ENCODE assay signal across 8 cellular contexts in genomic region chr1:36099681-36100341, GRCh38. TPM values are rescaled to one million over a fixed set of nuclear protein-coding genes. Genes with fewer than 3 reads are reported as not detected.
DNase-seq lines count a peak whose midpoint lies in the region; ATAC-seq and TF ChIP-seq lines count a peak whose summit lies in the region.

No MANE protein-coding gene starts in this region.

- peak; percentile 78 for TF ChIP-seq CTCF in OCI-LY3 (IDR thresholded peaks at IDR 0.05; ENCODE audit: low read depth, low read length)

- peaks cover 5 to 13% (median 7%) of the 10 kb centered on the region in 4 donors for H3K4me1 Mint-ChIP-seq in naive thymus-derived CD8-positive, alpha-beta T cell
- peaks cover 7% of the 10 kb centered on the region for H3K4me1 Mint-ChIP-seq in stimulated activated memory B cell treated with anti-CD40 and anti-IgM and Interleukin-4, amounts not matched to agents 10 μg/mL and 1 μg/mL and 100 μg/mL, for 72 hours

- H2AFZ ChIP-seq in OCI-LY3 (ENCODE audit: low read depth, low read length), result peak overlapping the region; percentile 56; the same call in 1 of the 2 replicates

- peak overlapping the region in 3 of 10 donors; percentile 24 to 82 (median 63) for H3K27ac Mint-ChIP-seq in naive thymus-derived CD8-positive, alpha-beta T cell
- H3K27ac Mint-ChIP-seq in stimulated activated memory B cell treated with anti-CD40 and anti-IgM and Interleukin-4, amounts not matched to agents 10 μg/mL and 1 μg/mL and 100 μg/mL, for 72 hours, result no peak overlapping the region

- peaks cover 3% of the 10 kb centered on the region; the same call in 1 of the 2 replicates for H3K4me1 ChIP-seq in OCI-LY3 (ENCODE audit: low read length)

- peak; percentile 63 for DNase-seq in COLO829 (ENCODE audit: low spot score)
- peak; percentile 70 for DNase-seq in activated T-cell treated with anti-CD3 and anti-CD28 coated beads for 48 hours (ENCODE audit: low read depth)
- peak; percentile 61 to 88 (median 75) for DNase-seq in naive thymus-derived CD8-positive, alpha-beta T cell

- no peaks in the 10 kb centered on the region for H3K27me3 Mint-ChIP-seq in naive thymus-derived CD8-positive, alpha-beta T cell
- no peaks in the 10 kb centered on the region for H3K27me3 Mint-ChIP-seq in stimulated activated memory B cell treated with anti-CD40 and anti-IgM and Interleukin-4, amounts not matched to agents 10 μg/mL and 1 μg/mL and 100 μg/mL, for 72 hours

- H3K9ac ChIP-seq in OCI-LY3 (ENCODE audit: low read length), result no peak overlapping the region

- H3K36me3 ChIP-seq in OCI-LY3 (replicated peaks; ENCODE audit: low read depth, low read length), result no peaks in the 10 kb centered on the region

- H3K9me3 Mint-ChIP-seq in naive thymus-derived CD8-positive, alpha-beta T cell, result no peaks in the 10 kb centered on the region
- no peaks in the 10 kb centered on the region for H3K9me3 Mint-ChIP-seq in stimulated activated memory B cell treated with anti-CD40 and anti-IgM and Interleukin-4, amounts not matched to agents 10 μg/mL and 1 μg/mL and 100 μg/mL, for 72 hours

- H3K9me3 ChIP-seq in OCI-LY3 (ENCODE audit: insufficient read depth, low read length), result no peaks in the 10 kb centered on the region

- POLR2A ChIA-PET in naive thymus-derived CD8-positive, alpha-beta T cell (lab: Charles Lee), result interaction anchor here (0.6 to 2.1 kb wide), 6 partner anchors 10 to 351 kb away, joined by 3 to 8 read pairs (median 5); partner anchors contain the start of gene TRAPPC3

- H3K27me3 ChIP-seq in OCI-LY3 (ENCODE audit: low read depth, low read length), result no peaks in the 10 kb centered on the region

- H3K4me3 Mint-ChIP-seq in naive thymus-derived CD8-positive, alpha-beta T cell, result peak overlapping the region in 5 of 10 donors; percentile 23 to 55 (median 36)
- H3K4me3 Mint-ChIP-seq in stimulated activated memory B cell treated with anti-CD40 and anti-IgM and Interleukin-4, amounts not matched to agents 10 μg/mL and 1 μg/mL and 100 μg/mL, for 72 hours, result peak overlapping the region; percentile 46

- ATAC-seq in HG02885 (IDR thresholded peaks at IDR 0.05; ENCODE audit: poor library complexity, unreplicated experiment) (peak; percentile 51), esophagus mucosa (peak; percentile 84), GM21825 (IDR thresholded peaks at IDR 0.05; ENCODE audit: unreplicated experiment) (no peak)
- peak; percentile 89 for ATAC-seq in naive thymus-derived CD8-positive, alpha-beta T cell
- peak; percentile 88 for ATAC-seq in stimulated activated memory B cell treated with anti-CD40 and anti-IgM and Interleukin-4, amounts not matched to agents 10 μg/mL and 1 μg/mL and 100 μg/mL, for 72 hours

- H3K4me3 ChIP-seq in OCI-LY3 (ENCODE audit: low read length), result peak overlapping the region; percentile 62

- no peak overlapping the region for H3K27ac ChIP-seq in OCI-LY3 (ENCODE audit: low read length)

- peak overlapping the region; percentile 80 for H3K4me2 ChIP-seq in OCI-LY3 (ENCODE audit: low read length)

- no peaks in the 10 kb centered on the region for H3K79me2 ChIP-seq in OCI-LY3 (ENCODE audit: low read length)

- H4K20me1 ChIP-seq in OCI-LY3 (ENCODE audit: insufficient read depth, low read length), result no peaks in the 10 kb centered on the region

- H3K36me3 Mint-ChIP-seq in naive thymus-derived CD8-positive, alpha-beta T cell, result peaks cover 0 to 15% (median 0%) of the 10 kb centered on the region in 3 donors
- peaks cover 10% of the 10 kb centered on the region for H3K36me3 Mint-ChIP-seq in stimulated activated memory B cell treated with anti-CD40 and anti-IgM and Interleukin-4, amounts not matched to agents 10 μg/mL and 1 μg/mL and 100 μg/mL, for 72 hours

RNA-seq across cellular contexts. Expression of gene ADPRS, which starts 11.1 kb away (rescaled TPM):
- 27.4 TPM for total RNA-seq in esophagus mucosa
- 10 to 100 TPM; 28.3 to 30.4 TPM for total RNA-seq in naive thymus-derived CD8-positive, alpha-beta T cell
- polyA plus RNA-seq in naive thymus-derived CD8-positive, alpha-beta T cell, result 10 to 100 TPM in 2 of 3 donors, 1 to 10 TPM in 1; 9.9 to 24.8 (median 11.5) TPM

RNA-seq across cellular contexts. Expression of gene TEKT2, which starts 15.9 kb away (rescaled TPM):
- total RNA-seq in esophagus mucosa, result not detected
- total RNA-seq in naive thymus-derived CD8-positive, alpha-beta T cell, result not detected
- polyA plus RNA-seq in naive thymus-derived CD8-positive, alpha-beta T cell, result not detected

RNA-seq across cellular contexts. Expression of gene COL8A2, which starts 25.2 kb away (rescaled TPM):
- total RNA-seq in esophagus mucosa, result 2.7 TPM
- under 1 TPM; 0.22 to 0.31 TPM for total RNA-seq in naive thymus-derived CD8-positive, alpha-beta T cell
- polyA plus RNA-seq in naive thymus-derived CD8-positive, alpha-beta T cell, result under 1 TPM; 0.07 to 0.22 (median 0.15) TPM

RNA-seq across cellular contexts. Expression of gene TRAPPC3, which starts 49.5 kb away (rescaled TPM):
- total RNA-seq in esophagus mucosa, result 65.0 TPM
- 10 to 100 TPM; 44.6 to 53.7 TPM for total RNA-seq in naive thymus-derived CD8-positive, alpha-beta T cell
- polyA plus RNA-seq in naive thymus-derived CD8-positive, alpha-beta T cell, result 100 to 1,000 TPM in 2 of 3 donors, 10 to 100 TPM in 1; 99.9 to 115 (median 110) TPM

RNA-seq across cellular contexts. Expression of gene MAP7D1, which starts 56.1 kb away (rescaled TPM):
- 93.1 TPM for total RNA-seq in esophagus mucosa
- 100 to 1,000 TPM; 266 to 275 TPM for total RNA-seq in naive thymus-derived CD8-positive, alpha-beta T cell
- polyA plus RNA-seq in naive thymus-derived CD8-positive, alpha-beta T cell, result 10 to 100 TPM; 13.3 to 67.1 (median 20.1) TPM
